11 cellular contexts compared by ENCODE assay signal in the genomic region with DNA sequence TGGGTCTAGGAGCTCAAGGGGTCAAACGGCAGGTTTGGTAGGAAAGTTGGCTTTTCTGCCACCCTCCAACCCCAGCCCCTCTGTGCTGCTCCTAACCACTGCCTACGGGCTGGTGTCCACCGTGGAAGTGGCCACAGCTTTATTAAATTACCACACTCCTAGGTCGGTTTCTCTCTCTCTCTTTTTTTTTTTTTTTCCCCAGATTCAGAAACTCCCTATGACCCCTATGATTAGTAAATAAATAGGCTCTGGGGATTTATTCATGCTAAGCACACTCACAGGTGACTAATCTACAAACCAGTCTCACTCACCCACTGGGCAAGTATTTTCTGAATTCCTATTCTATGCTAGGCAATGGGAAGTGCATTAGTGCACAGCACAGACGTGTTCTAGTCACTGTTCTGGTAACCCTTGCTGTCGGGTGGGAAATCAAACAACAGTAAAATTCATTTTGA. TPM values are rescaled to one million over a fixed set of nuclear protein-coding genes. Genes with fewer than 3 reads are reported as not detected.
DNase-seq lines count a peak whose midpoint lies in the region; ATAC-seq and TF ChIP-seq lines count a peak whose summit lies in the region.
"Had no signal": no experiment of that assay in that cellular context is flagged by ENCODE, and none has a peak within 500 bp of the region (broad histone marks: within the 10 kb centered on the region; RNA-seq: fewer than 3 reads in every experiment).

No MANE protein-coding gene starts in this region.

- TF ChIP-seq CTCF in suprapubic skin (IDR thresholded peaks at IDR 0.05): no peak

- CTCF ChIA-PET in activated naive CD4-positive, alpha-beta T cell treated with anti-CD3 and anti-CD28 coated beads, Interleukin-2, amount 10 ng/mL, durations not matched to agents 7 days and 5 days (lab: Charles Lee): interaction anchor here (2.2 kb wide), 2 partner anchors 8 to 15 kb away, joined by 11 to 12 read pairs; a partner anchor contains a TSS
- CTCF ChIA-PET in activated naive CD4-positive, alpha-beta T cell treated with anti-CD3 and anti-CD28 coated beads for 36 hours (lab: Charles Lee): interaction anchor here (1.1 to 5.3 kb wide), 2 partner anchors 15 to 408 kb away, joined by 3 to 36 read pairs; no protein-coding TSS in a partner anchor

- peaks cover 66% of the 10 kb centered on the region for H3K4me1 ChIP-seq in suprapubic skin

- peak overlapping the region; percentile 78 for H3K27ac ChIP-seq in suprapubic skin

- H3K9me3 Mint-ChIP-seq in activated naive CD4-positive, alpha-beta T cell treated with anti-CD3 and anti-CD28 coated beads, Interleukin-2, amount 10 ng/mL, durations not matched to agents 7 days and 5 days: no peaks in the 10 kb centered on the region
- no peaks in the 10 kb centered on the region for H3K9me3 Mint-ChIP-seq in activated naive CD4-positive, alpha-beta T cell treated with anti-CD3 and anti-CD28 coated beads for 36 hours
- H3K9me3 Mint-ChIP-seq: brain had no signal

- peak overlapping the region; percentile 13 for H3K27ac Mint-ChIP-seq in activated naive CD4-positive, alpha-beta T cell treated with anti-CD3 and anti-CD28 coated beads, Interleukin-2, amount 10 ng/mL, durations not matched to agents 7 days and 5 days
- H3K27ac Mint-ChIP-seq in activated naive CD4-positive, alpha-beta T cell treated with anti-CD3 and anti-CD28 coated beads for 36 hours: no peak overlapping the region
- peak overlapping the region; percentile 99 for H3K27ac Mint-ChIP-seq in T-helper 17 cell

- no peak overlapping the region for H3K4me3 Mint-ChIP-seq in activated naive CD4-positive, alpha-beta T cell treated with anti-CD3 and anti-CD28 coated beads, Interleukin-2, amount 10 ng/mL, durations not matched to agents 7 days and 5 days
- no peak overlapping the region for H3K4me3 Mint-ChIP-seq in activated naive CD4-positive, alpha-beta T cell treated with anti-CD3 and anti-CD28 coated beads for 36 hours
- H3K4me3 Mint-ChIP-seq in T-helper 17 cell: no peak overlapping the region
- H3K4me3 Mint-ChIP-seq: brain had no signal

- H3K27me3 Mint-ChIP-seq in activated naive CD4-positive, alpha-beta T cell treated with anti-CD3 and anti-CD28 coated beads, Interleukin-2, amount 10 ng/mL, durations not matched to agents 7 days and 5 days: no peaks in the 10 kb centered on the region
- no peaks in the 10 kb centered on the region for H3K27me3 Mint-ChIP-seq in activated naive CD4-positive, alpha-beta T cell treated with anti-CD3 and anti-CD28 coated beads for 36 hours (ENCODE audit: low read depth)
- H3K27me3 Mint-ChIP-seq in T-helper 17 cell: no peaks in the 10 kb centered on the region
- H3K27me3 Mint-ChIP-seq: brain had no signal

- no peak for ATAC-seq in T-helper 17 cell
- ATAC-seq in left lobe of liver: no peak

- 60% methylated on average over 6 of the region's 6 CpGs for WGBS in suprapubic skin

- no peaks in the 10 kb centered on the region for H3K27me3 ChIP-seq in suprapubic skin

- no peaks in the 10 kb centered on the region for H3K36me3 ChIP-seq in suprapubic skin

- no peak for TF ChIP-seq EP300 in suprapubic skin (IDR thresholded peaks at IDR 0.05)

- no peak overlapping the region for H3K4me3 ChIP-seq in suprapubic skin

- peaks cover 75% of the 10 kb centered on the region for H3K4me1 Mint-ChIP-seq in activated naive CD4-positive, alpha-beta T cell treated with anti-CD3 and anti-CD28 coated beads, Interleukin-2, amount 10 ng/mL, durations not matched to agents 7 days and 5 days
- peaks cover 66% of the 10 kb centered on the region for H3K4me1 Mint-ChIP-seq in activated naive CD4-positive, alpha-beta T cell treated with anti-CD3 and anti-CD28 coated beads for 36 hours (ENCODE audit: low read depth)
- peaks cover 49% of the 10 kb centered on the region for H3K4me1 Mint-ChIP-seq in T-helper 17 cell

- no peaks in the 10 kb centered on the region for H3K9me3 ChIP-seq in T-helper 17 cell (ENCODE audit: control insufficient read depth, low read length, poor library complexity, severe bottlenecking)
- H3K9me3 ChIP-seq in suprapubic skin: no peaks in the 10 kb centered on the region

- intact Hi-C loops in activated naive CD4-positive, alpha-beta T cell treated with anti-CD3 and anti-CD28 coated beads for 36 hours (cut with micrococcal nuclease): no loop called here

- no peak for DNase-seq in activated naive CD4-positive, alpha-beta T cell treated with anti-CD3 and anti-CD28 coated beads, Interleukin-2, amount 10 ng/mL, durations not matched to agents 7 days and 5 days
- no peak for DNase-seq in activated naive CD4-positive, alpha-beta T cell treated with anti-CD3 and anti-CD28 coated beads for 36 hours
- DNase-seq in T-helper 17 cell: no peak
- DNase-seq in fibroblast of the conjunctiva (ENCODE audit: low read depth): peak; percentile 33
- DNase-seq in suprapubic skin (ENCODE audit: low spot score in 2 of 2): no peak
- DNase-seq in SHP77 treated with DMSO at 0.1 percent for 48 hours (lab: John Stamatoyannopoulos, UW): no peak
- DNase-seq in NCI-H2081 treated with DMSO at 0.1 percent for 48 hours (lab: John Stamatoyannopoulos, UW): no peak
- DNase-seq in left lobe of liver (ENCODE audit: low spot score): no peak
- DNase-seq: NCI-H1417 treated with DMSO at 0.1 percent for 48 hours; stimulated activated CD4-positive, alpha-beta T cell treated with anti-CD3 and anti-CD28 coated beads, Interleukin-2, amount 100 ng/mL, for 24 hours had no signal

- H3K36me3 Mint-ChIP-seq in activated naive CD4-positive, alpha-beta T cell treated with anti-CD3 and anti-CD28 coated beads, Interleukin-2, amount 10 ng/mL, durations not matched to agents 7 days and 5 days: peaks cover 7% of the 10 kb centered on the region
- H3K36me3 Mint-ChIP-seq in activated naive CD4-positive, alpha-beta T cell treated with anti-CD3 and anti-CD28 coated beads for 36 hours (ENCODE audit: low read depth): no peaks in the 10 kb centered on the region
- no peaks in the 10 kb centered on the region for H3K36me3 Mint-ChIP-seq in T-helper 17 cell (ENCODE audit: low read depth)
- H3K36me3 Mint-ChIP-seq: brain had no signal

- TF ChIP-seq POLR2A in suprapubic skin (IDR thresholded peaks at IDR 0.05): no peak

RNA-seq across cellular contexts. Expression of a gene that starts 8.7 kb away (rescaled TPM):
- 10 to 100 TPM; 86.6 to 87.3 TPM for total RNA-seq in activated naive CD4-positive, alpha-beta T cell treated with anti-CD3 and anti-CD28 coated beads for 36 hours
- 100 to 1,000 TPM; 135 to 141 TPM for total RNA-seq in T-helper 17 cell
- total RNA-seq in suprapubic skin: 10 to 100 TPM; 64.1 to 76.4 (median 66.9) TPM
- 22.7 TPM for total RNA-seq in left lobe of liver

RNA-seq across cellular contexts. Expression of a gene that starts 19.0 kb away (rescaled TPM):
- total RNA-seq in activated naive CD4-positive, alpha-beta T cell treated with anti-CD3 and anti-CD28 coated beads for 36 hours: 1 to 10 TPM in 1 of 2 experiments, under 1 TPM in 1; 0.88 to 1.3 TPM
- total RNA-seq in T-helper 17 cell (1 to 10 TPM; 3.1 to 5.1 TPM), suprapubic skin (10 to 100 TPM; 14.6 to 25.5 (median 16.4) TPM), left lobe of liver (1.5 TPM)
